In the genomic region with DNA sequence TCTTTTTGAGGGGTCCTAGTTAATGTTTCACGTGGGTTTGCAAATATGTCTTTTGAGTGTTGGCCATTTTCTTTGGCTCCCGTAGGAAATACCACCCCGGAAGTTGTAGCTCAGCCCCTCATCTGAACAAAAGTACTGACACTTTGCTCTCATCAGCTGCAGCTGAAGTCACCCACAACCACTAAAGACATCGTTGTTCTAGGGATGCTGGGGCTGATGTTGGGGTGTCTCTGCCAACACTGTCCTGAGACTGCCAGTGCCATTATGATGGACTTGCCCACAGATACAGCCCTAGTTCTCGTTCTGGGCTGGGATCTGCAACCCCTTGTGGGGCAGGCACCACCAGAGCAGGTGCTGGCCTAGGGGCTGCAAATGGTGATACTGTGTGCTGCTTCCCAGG, we compare ENCODE assay signal across 21 cellular contexts.
"Had no signal": no experiment of that assay in that cellular context is flagged by ENCODE, and none has a peak within 500 bp of the region (broad histone marks: within the 10 kb centered on the region; RNA-seq: fewer than 3 reads in every experiment).

No MANE protein-coding gene starts in this region.

- ATAC-seq: activated CD4-positive, CD25-positive, alpha-beta regulatory T cell treated with anti-CD3 and anti-CD28 coated beads, Interleukin-2, amount 50 U/mL, for 24 hours; activated CD8-positive, alpha-beta memory T cell treated with anti-CD3 and anti-CD28 coated beads, Interleukin-2, amount 10 ng/mL, durations not matched to agents 7 days and 5 days; activated CD8-positive, alpha-beta T cell treated with anti-CD3 and anti-CD28 coated beads for 36 hours; heart left ventricle; natural killer cell; pancreas; right lobe of liver; SK-N-SH treated with all-trans-retinoic acid at 6 μM for 48 hours; stimulated activated effector memory CD8-positive, alpha-beta T cell treated with anti-CD3 and anti-CD28 coated beads, Interleukin-12 subunit alpha, Interleukin-12 subunit beta, amount 100 ng/mL, for 72 hours; stimulated activated naive CD8-positive, alpha-beta T cell treated with anti-CD3 and anti-CD28 coated beads, Interleukin-15, amount 100 ng/mL, for 72 hours had no signal

- H3K27ac ChIP-seq: colonic mucosa, esophagus muscularis mucosa, heart left ventricle, left ventricle myocardium inferior, pancreas, right lobe of liver, skin epidermis, thoracic aorta, upper lobe of left lung, VCaP had no signal

- DNase-seq: activated CD4-positive, alpha-beta T cell treated with anti-CD3 and anti-CD28 coated beads, Interleukin-2, amount 10 ng/mL, durations not matched to agents 24 days and 14 days; activated CD8-positive, alpha-beta memory T cell treated with anti-CD3 and anti-CD28 coated beads, Interleukin-2, amount 10 ng/mL, durations not matched to agents 7 days and 5 days; activated CD8-positive, alpha-beta T cell treated with anti-CD3 and anti-CD28 coated beads for 36 hours; activated gamma-delta T cell; colonic mucosa; heart left ventricle; kidney glomerular epithelial cell; left ventricle myocardium inferior; natural killer cell; pancreas; right lobe of liver; stimulated activated CD4-positive, alpha-beta T cell treated with anti-CD3 and anti-CD28 coated beads, Interleukin-2, amount 100 ng/mL, for 24 hours; stimulated activated naive CD8-positive, alpha-beta T cell treated with anti-CD3 and anti-CD28 coated beads, Interleukin-15, amount 100 ng/mL, for 72 hours; upper lobe of left lung had no signal
